In the genomic region with DNA sequence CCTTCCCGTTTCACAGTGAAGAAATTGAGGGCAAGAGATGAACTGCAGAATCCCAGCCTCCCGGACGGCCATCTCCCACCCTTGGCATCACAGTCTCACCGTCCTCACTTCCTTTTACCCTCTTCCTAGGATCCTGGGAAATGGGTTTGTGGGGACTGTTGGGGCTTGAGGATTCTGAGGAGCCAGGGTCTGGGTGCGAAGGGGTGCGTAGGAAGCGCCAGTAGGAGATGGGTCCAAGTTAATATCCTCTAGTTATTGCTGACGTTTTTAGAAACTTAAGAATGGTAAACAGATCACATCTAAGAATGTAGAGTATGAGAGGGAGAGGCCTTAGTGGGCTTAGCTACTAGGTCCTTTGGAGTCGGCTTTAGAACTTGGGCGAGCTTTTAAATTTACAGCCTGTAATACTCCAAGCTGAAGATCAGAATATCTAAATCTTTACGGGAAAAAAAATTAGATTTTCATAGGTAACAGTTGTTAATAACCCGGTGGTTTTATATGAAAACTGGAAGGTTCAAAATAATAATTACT, we compare ENCODE assay signal across 8 cellular contexts. TPM values are rescaled to one million over a fixed set of nuclear protein-coding genes. Genes with fewer than 3 reads are reported as not detected.
DNase-seq lines count a peak whose midpoint lies in the region; FAIRE-seq and TF ChIP-seq lines count a peak whose summit lies in the region.

No MANE protein-coding gene starts in this region.

- peaks cover 48% of the 10 kb centered on the region for H3K4me1 Mint-ChIP-seq in activated T-cell treated with anti-CD3 and anti-CD28 coated beads, Interleukin-2, amount 50 U/mL, for 24 hours (ENCODE audit: low read depth)
- H3K4me1 Mint-ChIP-seq in endothelial cell (ENCODE audit: unreplicated experiment), result peaks cover 14% of the 10 kb centered on the region

- peak overlapping the region; percentile 30 for H2AK5ac ChIP-seq in neuronal stem cell (ENCODE audit: low read depth, low read length)

- peaks cover 0 to 3% (median 0%) of the 10 kb centered on the region in 3 experiments for H3K27me3 ChIP-seq in neuronal stem cell (ENCODE audit: control insufficient read depth in 3 of 3, insufficient read depth in 3 of 3, low read depth in 1 of 3, low read length in 3 of 3)

- no peak for DNase-seq in activated T-cell treated with anti-CD3 and anti-CD28 coated beads, Interleukin-2, amount 50 U/mL, for 24 hours
- DNase-seq in activated T-cell treated with anti-CD3 and anti-CD28 coated beads, Interleukin-2, amount 50 U/mL, for 1 hour, result no peak
- no peak for DNase-seq in OCI-LY7 (ENCODE audit: low spot score)
- no peak for DNase-seq in endothelial cell (ENCODE audit: low spot score)
- no peak for DNase-seq in neuronal stem cell (ENCODE audit: low spot score)
- DNase-seq in cerebellum (ENCODE audit: low spot score), result no peak
- no peak for DNase-seq in RCC 7860 (ENCODE audit: low spot score)
- DNase-seq in NCI-H1048 (lab: John Stamatoyannopoulos, UW), result no peak

- H3K18ac ChIP-seq in neuronal stem cell (ENCODE audit: low read length), result no peak overlapping the region

- CTCF ChIA-PET in OCI-LY7 (lab: Charles Lee; ENCODE audit: unreplicated experiment), result no interaction called here

- H3K4me1 ChIP-seq in OCI-LY7 (ENCODE audit: insufficient read depth, low read length, poor library complexity, severe bottlenecking), result peaks cover 14% of the 10 kb centered on the region
- peaks cover 7 to 11% of the 10 kb centered on the region in 2 donors for H3K4me1 ChIP-seq in neuronal stem cell (ENCODE audit: control insufficient read depth in 2 of 2, insufficient read depth in 1 of 2, low read depth in 1 of 2, low read length in 2 of 2)

- H3K4me2 ChIP-seq in OCI-LY7 (ENCODE audit: low read length) (peak overlapping the region; percentile 84), neuronal stem cell (ENCODE audit: insufficient read depth, low read length, poor library complexity, severe bottlenecking) (peak overlapping the region; percentile 90)

- no peaks in the 10 kb centered on the region for H3K9me3 Mint-ChIP-seq in activated T-cell treated with anti-CD3 and anti-CD28 coated beads, Interleukin-2, amount 50 U/mL, for 24 hours
- H3K9me3 Mint-ChIP-seq in endothelial cell (ENCODE audit: unreplicated experiment), result no peaks in the 10 kb centered on the region

- peak overlapping the region; percentile 96 for H3K4me3 Mint-ChIP-seq in activated T-cell treated with anti-CD3 and anti-CD28 coated beads, Interleukin-2, amount 50 U/mL, for 24 hours
- peak overlapping the region; percentile 92 for H3K4me3 Mint-ChIP-seq in endothelial cell (ENCODE audit: unreplicated experiment)

- H4K91ac ChIP-seq in neuronal stem cell (ENCODE audit: low read depth, low read length, poor library complexity), result no peak overlapping the region

- no peak for TF ChIP-seq CTCF in OCI-LY7 (conservative IDR thresholded peaks at IDR 0.05; ENCODE audit: low read length)
- TF ChIP-seq CTCF in endothelial cell (IDR thresholded peaks at IDR 0.05; ENCODE audit: unreplicated experiment), result no peak

- POLR2A ChIA-PET in OCI-LY7 (lab: Charles Lee), result interaction anchor here (0.6 to 1.9 kb wide), 8 partner anchors 10 to 240 kb away, joined by 3 to 9 read pairs (median 4); no protein-coding TSS in a partner anchor

- H2BK12ac ChIP-seq in neuronal stem cell (ENCODE audit: low read length), result no peak overlapping the region

- H3K27me3 Mint-ChIP-seq in activated T-cell treated with anti-CD3 and anti-CD28 coated beads, Interleukin-2, amount 50 U/mL, for 24 hours, result no peaks in the 10 kb centered on the region
- peaks cover 16% of the 10 kb centered on the region for H3K27me3 Mint-ChIP-seq in endothelial cell (ENCODE audit: unreplicated experiment)

- no peak overlapping the region for H4K8ac ChIP-seq in neuronal stem cell (ENCODE audit: low read depth, low read length)

- BruUV-seq in OCI-LY7 (replicated peaks; lab: Mats Ljungman, UMichigan), result TSS peak; percentile 66

- H2AFZ ChIP-seq in OCI-LY7 (ENCODE audit: low read length) (peak overlapping the region; percentile 65; the same call in 1 of the 2 replicates), neuronal stem cell (ENCODE audit: low read length) (peak overlapping the region; percentile 93)

- H4K20me1 ChIP-seq in OCI-LY7 (ENCODE audit: insufficient read depth, low read length), result 0 out of 2 replicates have a peak, but pooled peaks cover 8% of the 10 kb centered on the region

- H3K23ac ChIP-seq in neuronal stem cell (ENCODE audit: low read depth, low read length, poor library complexity), result no peak overlapping the region

- peaks cover 7% of the 10 kb centered on the region for H3K79me1 ChIP-seq in neuronal stem cell (ENCODE audit: low read depth, low read length)

- peak overlapping the region; percentile 89 for H3K4me3 ChIP-seq in OCI-LY7 (ENCODE audit: low read depth, low read length, poor library complexity, severe bottlenecking)
- H3K4me3 ChIP-seq in neuronal stem cell (ENCODE audit: low read length in 2 of 2), result peak overlapping the region; percentile 78 to 95

- no peak overlapping the region for H2BK15ac ChIP-seq in neuronal stem cell (ENCODE audit: low read length)

- no peaks in the 10 kb centered on the region for H3K9me2 ChIP-seq in OCI-LY7 (ENCODE audit: insufficient read depth, low read length)

- H3K9ac ChIP-seq in neuronal stem cell (ENCODE audit: low read depth, low read length, poor library complexity), result peak overlapping the region; percentile 98

- H3K36me3 ChIP-seq in OCI-LY7 (ENCODE audit: insufficient read depth, low read length) (peaks cover 35% of the 10 kb centered on the region), neuronal stem cell (replicated peaks in 1 of 2; ENCODE audit: control insufficient read depth in 2 of 2, insufficient read depth in 2 of 2, low read length in 2 of 2) (peaks cover 7 to 38% of the 10 kb centered on the region in 2 donors)

- H3K4ac ChIP-seq in neuronal stem cell (ENCODE audit: low read length), result no peak overlapping the region

- FAIRE-seq in RCC 7860 (lab: Jason Lieb, UNC), result no peak

- WGBS in neuronal stem cell (ENCODE audit: extremely low coverage in 2 of 2, insufficient read length in 2 of 2, insufficient replicate concordance in 1 of 2), 2 donors, result no CpG with 5 or more reads among the region's 12 CpGs

- H3K9me3 ChIP-seq in OCI-LY7 (ENCODE audit: low read length) (no peaks in the 10 kb centered on the region), neuronal stem cell (replicated peaks in 1 of 2; ENCODE audit: control insufficient read depth in 2 of 2, insufficient read depth in 1 of 2, low read depth in 1 of 2, low read length in 2 of 2) (no peaks in the 10 kb centered on the region)

- peaks cover 53% of the 10 kb centered on the region for H3K36me3 Mint-ChIP-seq in activated T-cell treated with anti-CD3 and anti-CD28 coated beads, Interleukin-2, amount 50 U/mL, for 24 hours (ENCODE audit: low read depth)
- peaks cover 2% of the 10 kb centered on the region for H3K36me3 Mint-ChIP-seq in endothelial cell (ENCODE audit: low read depth, unreplicated experiment)

- intact Hi-C loops in OCI-LY7 (cut with micrococcal nuclease; ENCODE audit: unreplicated experiment), result no loop called here

- H3K27ac Mint-ChIP-seq in activated T-cell treated with anti-CD3 and anti-CD28 coated beads, Interleukin-2, amount 50 U/mL, for 24 hours, result peak overlapping the region; percentile 95
- peak overlapping the region; percentile 31 for H3K27ac Mint-ChIP-seq in endothelial cell (ENCODE audit: unreplicated experiment)

- peaks cover 52% of the 10 kb centered on the region for H3K79me2 ChIP-seq in OCI-LY7 (ENCODE audit: insufficient read depth, low read depth, low read length)

- no peak overlapping the region for H2BK120ac ChIP-seq in neuronal stem cell (ENCODE audit: low read depth, low read length)

- H2BK5ac ChIP-seq in neuronal stem cell (ENCODE audit: low read length), result no peak overlapping the region

- H3K27ac ChIP-seq in OCI-LY7 (ENCODE audit: low read depth, low read length, poor library complexity, severe bottlenecking) (peak overlapping the region; percentile 18), neuronal stem cell (replicated peaks; ENCODE audit: low read length) (no peak overlapping the region)

- no peak overlapping the region for H3K14ac ChIP-seq in neuronal stem cell (ENCODE audit: low read length)

RNA-seq across cellular contexts. Expression of gene MALSU1, which starts 0.7 kb away (rescaled TPM):
- 107 and 132 TPM in 2 replicates for total RNA-seq in OCI-LY7 (2014; rRNA removed; shearing (Covaris generic))
- total RNA-seq in OCI-LY7 (2022) (56.1 and 66.4 TPM in 2 replicates), endothelial cell (ENCODE audit: unreplicated experiment) (41.5 TPM), cerebellum (35.2 TPM)
- polyA plus RNA-seq in neuronal stem cell (2013, experiment 1 of 2), result 63.6 TPM
- 64.1 TPM for polyA plus RNA-seq in neuronal stem cell (2013, experiment 2 of 2)

RNA-seq across cellular contexts. Expression of gene GPNMB, which starts 53.3 kb away (rescaled TPM):
- total RNA-seq in OCI-LY7 (2014; rRNA removed; shearing (Covaris generic)), result 0.70 and 1.4 TPM in 2 replicates
- total RNA-seq in OCI-LY7 (2022) (3.0 and 3.5 TPM in 2 replicates), endothelial cell (ENCODE audit: unreplicated experiment) (0.49 TPM), cerebellum (5.2 TPM)
- polyA plus RNA-seq in neuronal stem cell (2013, experiment 1 of 2), result 0.24 TPM
- polyA plus RNA-seq in neuronal stem cell (2013, experiment 2 of 2), result 0.17 TPM
